ENCODE assay signal across 19 cellular contexts in genomic region chr3:60339310-60339709, GRCh38.
A peak's percentile ranks its signal among the peaks of the same experiment; 100 is the strongest.
DNase-seq lines count a peak whose midpoint lies in the region; ATAC-seq, FAIRE-seq and TF ChIP-seq lines count a peak whose summit lies in the region.
"Had no signal": no experiment of that assay in that cellular context is flagged by ENCODE, and none has a peak within 500 bp of the region (broad histone marks: within the 10 kb centered on the region; RNA-seq: fewer than 3 reads in every experiment).

No MANE protein-coding gene starts in this region.

- H3K4me1 ChIP-seq in right cardiac atrium (ENCODE audit: control insufficient read depth, insufficient read depth, low read length) (no peaks in the 10 kb centered on the region), K562 (replicated peaks in 1 of 2; ENCODE audit: control insufficient read depth in 2 of 2, insufficient read depth in 2 of 2, low read length in 2 of 2) (no peaks in the 10 kb centered on the region; a peak in 1 of 5 replicates)

- BruUV-seq in K562 (replicated peaks; lab: Mats Ljungman, UMichigan), result no TSS peak

- H3K79me2 ChIP-seq in K562 (ENCODE audit: control insufficient read depth, insufficient read depth, low read length), result no peaks in the 10 kb centered on the region

- H3K9ac ChIP-seq in K562 (ENCODE audit: insufficient read depth in 1 of 2, low read depth in 2 of 2, low read length in 2 of 2), result no peak overlapping the region
- H3K9ac ChIP-seq: GM23248 had no signal

- H3K9me3 ChIP-seq in right cardiac atrium (ENCODE audit: control insufficient read depth, low read length) (no peaks in the 10 kb centered on the region), K562 (replicated peaks; ENCODE audit: control insufficient read depth, insufficient read depth, low read depth, low read length) (no peaks in the 10 kb centered on the region)

- POLR2A ChIA-PET in K562 (lab: Yijun Ruan, JAX), result interaction anchor here (0.5 kb wide), 1 partner anchor 182 kb away, joined by 3 read pairs; no protein-coding TSS in a partner anchor

- H3K27me3 ChIP-seq in right cardiac atrium (ENCODE audit: control insufficient read depth, insufficient read depth), result no peaks in the 10 kb centered on the region
- H3K27me3 ChIP-seq in K562 (ENCODE audit: control insufficient read depth in 2 of 2, insufficient read depth in 2 of 2, low read length in 2 of 2), result no peaks in the 10 kb centered on the region

- no peak for TF ChIP-seq POLR2A in K562 (conservative IDR thresholded peaks at IDR 0.05)

- no peak for TF ChIP-seq EP300 in K562 (IDR thresholded peaks at IDR 0.05; ENCODE audit: low read length)

- no peak for TF ChIP-seq RAD21 in K562 (CRISPR knock-in tag; conservative IDR thresholded peaks at IDR 0.05 in 1 of 2, IDR thresholded peaks at IDR 0.05 in 1 of 2)

- DNase-seq in NCI-H2171 treated with DMSO at 0.1 percent for 48 hours (lab: John Stamatoyannopoulos, UW) (peak; percentile 60), NCI-H2171 (lab: John Stamatoyannopoulos, UW) (no peak), left ventricle myocardium superior (no peak), right cardiac atrium (no peak), K562 (ENCODE audit: extremely low read depth in 1 of 4, low spot score in 3 of 4) (no peak), NCI-H1436 (lab: John Stamatoyannopoulos, UW) (no peak)
- DNase-seq: C1 segment of cervical spinal cord; Calu3; CD4-positive, alpha-beta memory T cell; COR-L47; DMS79; EL; GDM1; GM23248; H7; HCEC 1CT had no signal

- no peak for TF ChIP-seq CTCF in K562 (IDR thresholded peaks at IDR 0.05 in 2 of 3, conservative IDR thresholded peaks at IDR 0.05 in 1 of 3; ENCODE audit: insufficient read depth in 2 of 3, low read depth in 1 of 3, low read length in 3 of 3)

- H3K27ac ChIP-seq in right cardiac atrium (ENCODE audit: low read length), result no peak overlapping the region
- H3K27ac ChIP-seq in K562 (ENCODE audit: extremely low read depth, low read depth, low read length), result no peak overlapping the region
- H3K27ac ChIP-seq: GM23248 had no signal

- no peaks in the 10 kb centered on the region for H4K20me1 ChIP-seq in K562 (replicated peaks; ENCODE audit: control insufficient read depth, insufficient read depth, low read length)

- H3K9me1 ChIP-seq in K562 (ENCODE audit: control insufficient read depth, insufficient read depth, low read length), result no peaks in the 10 kb centered on the region

- in situ Hi-C loops in K562 (cut with MboI), result no loop called here

- H3K4me3 ChIP-seq in right cardiac atrium (ENCODE audit: low read length) (no peak overlapping the region), K562 (no peak overlapping the region)
- H3K4me3 ChIP-seq: GM12878, GM23248 had no signal

- peak; percentile 50 for ATAC-seq in left ventricle myocardium superior
- no peak for ATAC-seq in right cardiac atrium
- ATAC-seq in K562, result no peak
- ATAC-seq: GM12878 had no signal

- CTCF ChIA-PET in K562 (lab: Yijun Ruan, JAX; ENCODE audit: low intra/inter-chr PET ratio), result no interaction called here

- H3K36me3 ChIP-seq in K562 (ENCODE audit: control insufficient read depth, insufficient read depth, low read length), result no peaks in the 10 kb centered on the region

- H3K4me2 ChIP-seq in K562 (ENCODE audit: insufficient read depth, low read length), result no peak overlapping the region

- peak overlapping the region; percentile 69; the same call in 1 of the 2 replicates for H2AFZ ChIP-seq in K562 (ENCODE audit: low read depth, low read length)
- H2AFZ ChIP-seq: GM23248 had no signal

- FAIRE-seq in K562 (lab: Jason Lieb, UNC), result peak; percentile 58
- FAIRE-seq: GM12878, GM19239, H1 had no signal

- intact Hi-C loops in left ventricle myocardium superior (cut with micrococcal nuclease), result no loop called here
- intact Hi-C loops in right cardiac atrium (cut with DNase I), result no loop called here
- intact Hi-C loops in K562 (cut with micrococcal nuclease), result no loop called here

- WGBS in right cardiac atrium, result 44% methylated on average over 6 of the region's 6 CpGs
- 15% methylated on average over 6 of the region's 6 CpGs for WGBS in K562 (ENCODE audit: insufficient coverage, low coverage, missing lambda C conversion rate)

TF ChIP-seq in K562, 482 proteins besides CTCF, POLR2A, EP300 and RAD21:
- peak; percentile 27 for TF ChIP-seq MEIS2 (IDR thresholded peaks at IDR 0.05; ENCODE audit: partially characterized antibody)
- no peak for TF ChIP-seq ARID3A (IDR thresholded peaks at IDR 0.05; ENCODE audit: borderline replicate concordance, low read depth, low read length)
- TF ChIP-seq ZNF436 (CRISPR knock-in tag; IDR thresholded peaks at IDR 0.05), result no peak
- no peak for TF ChIP-seq ZNF174 (CRISPR knock-in tag; IDR thresholded peaks at IDR 0.05)
- no peak for TF ChIP-seq ZNF707 (CRISPR knock-in tag; conservative IDR thresholded peaks at IDR 0.05)
- TF ChIP-seq HSF4 (CRISPR knock-in tag; IDR thresholded peaks at IDR 0.05; ENCODE audit: borderline replicate concordance), result no peak
